1 cellular context compared by ENCODE assay signal in the genomic region with DNA sequence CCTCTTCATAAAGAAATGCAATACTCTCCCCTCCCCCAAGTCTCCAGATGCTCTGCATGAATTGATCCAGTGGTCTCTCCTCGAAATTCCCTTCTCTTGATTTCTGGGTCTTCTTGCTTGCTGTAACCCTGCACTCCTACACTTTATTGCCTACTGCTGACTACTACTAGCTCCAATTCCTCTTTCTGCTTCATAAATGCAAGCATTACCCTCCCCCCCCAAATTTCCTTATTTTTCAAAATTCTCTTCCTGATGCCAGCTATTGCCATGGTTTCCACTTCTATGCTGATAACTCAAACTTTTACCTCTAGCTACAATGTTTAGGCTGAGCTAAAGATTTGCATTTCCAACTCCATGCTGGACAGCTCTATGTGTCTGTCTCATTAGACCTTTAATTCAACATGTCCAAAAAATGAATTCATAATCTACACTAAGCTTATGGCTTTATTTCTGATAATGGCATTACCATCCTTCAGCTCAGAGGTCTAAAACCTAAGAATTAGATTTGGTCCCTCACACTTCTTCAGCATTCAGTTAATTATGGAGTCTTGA.
TF ChIP-seq lines count a peak whose summit lies in the region.

No MANE protein-coding gene starts in this region.

TF ChIP-seq in GM23338, 12 proteins besides CTCF, POLR2A, EP300 and RAD21:
- no peak for TF ChIP-seq ZNF462 (CRISPR knock-in tag; IDR thresholded peaks at IDR 0.05)
- no peak for TF ChIP-seq NANOG (IDR thresholded peaks at IDR 0.05; ENCODE audit: borderline replicate concordance)
- no peak for TF ChIP-seq EZH2phosphoT487 (IDR thresholded peaks at IDR 0.05; ENCODE audit: unreplicated experiment)
- TF ChIP-seq STAT1 (IDR thresholded peaks at IDR 0.05; ENCODE audit: unreplicated experiment), result no peak
- TF ChIP-seq CREB1 (CRISPR knock-in tag; IDR thresholded peaks at IDR 0.05; ENCODE audit: low read depth), result no peak
- TF ChIP-seq POLR2AphosphoS5 (IDR thresholded peaks at IDR 0.05; ENCODE audit: low read depth), result no peak
- TF ChIP-seq ZNF114 (CRISPR knock-in tag; IDR thresholded peaks at IDR 0.05), result no peak
- TF ChIP-seq ETS1 (IDR thresholded peaks at IDR 0.05), result no peak
- TF ChIP-seq, protein P1, sequence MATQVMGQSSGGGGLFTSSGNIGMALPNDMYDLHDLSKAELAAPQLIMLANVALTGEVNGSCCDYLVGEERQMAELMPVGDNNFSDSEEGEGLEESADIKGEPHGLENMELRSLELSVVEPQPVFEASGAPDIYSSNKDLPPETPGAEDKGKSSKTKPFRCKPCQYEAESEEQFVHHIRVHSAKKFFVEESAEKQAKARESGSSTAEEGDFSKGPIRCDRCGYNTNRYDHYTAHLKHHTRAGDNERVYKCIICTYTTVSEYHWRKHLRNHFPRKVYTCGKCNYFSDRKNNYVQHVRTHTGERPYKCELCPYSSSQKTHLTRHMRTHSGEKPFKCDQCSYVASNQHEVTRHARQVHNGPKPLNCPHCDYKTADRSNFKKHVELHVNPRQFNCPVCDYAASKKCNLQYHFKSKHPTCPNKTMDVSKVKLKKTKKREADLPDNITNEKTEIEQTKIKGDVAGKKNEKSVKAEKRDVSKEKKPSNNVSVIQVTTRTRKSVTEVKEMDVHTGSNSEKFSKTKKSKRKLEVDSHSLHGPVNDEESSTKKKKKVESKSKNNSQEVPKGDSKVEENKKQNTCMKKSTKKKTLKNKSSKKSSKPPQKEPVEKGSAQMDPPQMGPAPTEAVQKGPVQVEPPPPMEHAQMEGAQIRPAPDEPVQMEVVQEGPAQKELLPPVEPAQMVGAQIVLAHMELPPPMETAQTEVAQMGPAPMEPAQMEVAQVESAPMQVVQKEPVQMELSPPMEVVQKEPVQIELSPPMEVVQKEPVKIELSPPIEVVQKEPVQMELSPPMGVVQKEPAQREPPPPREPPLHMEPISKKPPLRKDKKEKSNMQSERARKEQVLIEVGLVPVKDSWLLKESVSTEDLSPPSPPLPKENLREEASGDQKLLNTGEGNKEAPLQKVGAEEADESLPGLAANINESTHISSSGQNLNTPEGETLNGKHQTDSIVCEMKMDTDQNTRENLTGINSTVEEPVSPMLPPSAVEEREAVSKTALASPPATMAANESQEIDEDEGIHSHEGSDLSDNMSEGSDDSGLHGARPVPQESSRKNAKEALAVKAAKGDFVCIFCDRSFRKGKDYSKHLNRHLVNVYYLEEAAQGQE (IDR thresholded peaks at IDR 0.05; ENCODE audit: unreplicated experiment), result no peak
- TF ChIP-seq JUNB (IDR thresholded peaks at IDR 0.05; ENCODE audit: unreplicated experiment), result no peak
- TF ChIP-seq ZNF331 (CRISPR knock-in tag; IDR thresholded peaks at IDR 0.05; ENCODE audit: low read depth), result no peak
- TF ChIP-seq EZH2 (IDR thresholded peaks at IDR 0.05; ENCODE audit: low read depth, unreplicated experiment), result no peak
